In genomic region chr13:20101467-20102316, GRCh38 we compare ENCODE assay signal across 22 cellular contexts. TPM values are rescaled to one million over a fixed set of nuclear protein-coding genes. Genes with fewer than 3 reads are reported as not detected.
DNase-seq lines count a peak whose midpoint lies in the region; FAIRE-seq and TF ChIP-seq lines count a peak whose summit lies in the region.
"Had no signal": no experiment of that assay in that cellular context is flagged by ENCODE, and none has a peak within 500 bp of the region (broad histone marks: within the 10 kb centered on the region; RNA-seq: fewer than 3 reads in every experiment).

No MANE protein-coding gene starts in this region.

- H3K27ac ChIP-seq in H1 (ENCODE audit: low read depth, low read length) = no peak overlapping the region
- H3K27ac ChIP-seq in kidney (ENCODE audit: low read depth in 2 of 2, low read length in 2 of 2) = no peak overlapping the region
- H3K27ac ChIP-seq: 22Rv1, transverse colon had no signal

- 88% methylated on average over 8 of the region's 8 CpGs; no CpG with 5 or more reads in 1 of the 2 experiments for WGBS in H1 (ENCODE audit: extremely low coverage in 1 of 2, insufficient coverage in 1 of 2, insufficient read length in 1 of 2, insufficient replicate concordance in 2 of 2, low coverage in 1 of 2, low lambda C conversion rate in 2 of 2, missing lambda C conversion rate in 1 of 2), 2 experiments

- H3K4me3 ChIP-seq in H1 (ENCODE audit: extremely low read depth in 1 of 4, insufficient read depth in 2 of 4, low read depth in 3 of 4, low read length in 4 of 4) (no peak overlapping the region), kidney (ENCODE audit: low read length in 2 of 2) (no peak overlapping the region)
- H3K4me3 ChIP-seq: GM12878, transverse colon had no signal

- H4K5ac ChIP-seq in H1 (ENCODE audit: insufficient read length, low read depth, low read length) = no peak overlapping the region

- no peak overlapping the region for H3K9ac ChIP-seq in H1 (replicated peaks in 1 of 4; ENCODE audit: extremely low read depth in 1 of 4, low read depth in 3 of 4, low read length in 3 of 4)
- no peak overlapping the region for H3K9ac ChIP-seq in kidney (ENCODE audit: low read length in 2 of 2)

- no peak overlapping the region for H3K4me2 ChIP-seq in H1 (ENCODE audit: insufficient read depth in 1 of 2, low read depth in 2 of 2, low read length in 2 of 2)

- no peak overlapping the region for H3K23ac ChIP-seq in H1 (ENCODE audit: insufficient read length)

- TF ChIP-seq CTCF in H1 (IDR thresholded peaks at IDR 0.05; ENCODE audit: control extremely low read depth in 1 of 3, insufficient read depth in 1 of 3, low read depth in 1 of 3, low read length in 3 of 3) (no peak), kidney (IDR thresholded peaks at IDR 0.05; ENCODE audit: borderline replicate concordance, extremely low read depth, insufficient read depth) (no peak)

- H2BK20ac ChIP-seq in H1 (ENCODE audit: low read length) = no peak overlapping the region

- H3K27me3 ChIP-seq in H1 (replicated peaks in 1 of 4; ENCODE audit: control insufficient read depth in 3 of 4, extremely low read depth in 1 of 4, insufficient read depth in 3 of 4, low read length in 3 of 4) = no peaks in the 10 kb centered on the region

- H2AK5ac ChIP-seq in H1 (ENCODE audit: low read depth, low read length) = no peak overlapping the region

- H3K79me2 ChIP-seq in H1 (ENCODE audit: control insufficient read depth in 1 of 2, insufficient read depth in 2 of 2, low read length in 2 of 2) = no peaks in the 10 kb centered on the region

- no peaks in the 10 kb centered on the region for H3K23me2 ChIP-seq in H1 (ENCODE audit: low read depth, low read length)

- H3K79me1 ChIP-seq in H1 (ENCODE audit: low read depth, low read length) = no peaks in the 10 kb centered on the region

- H2BK12ac ChIP-seq in H1 (ENCODE audit: low read depth, low read length) = no peak overlapping the region

- no peak overlapping the region for H2BK5ac ChIP-seq in H1 (ENCODE audit: low read depth, low read length)

- no peak overlapping the region for H3K56ac ChIP-seq in H1 (replicated peaks; ENCODE audit: insufficient read length, low read depth, low read length)

- FAIRE-seq in H1 (lab: Jason Lieb, UNC) (no peak), kidney (lab: Jason Lieb, UNC) (no peak)
- FAIRE-seq: GM12878, H54 had no signal

- H3K18ac ChIP-seq in H1 (ENCODE audit: extremely low read depth, low read length) = no peak overlapping the region

- no peak overlapping the region for H3K4ac ChIP-seq in H1 (replicated peaks; ENCODE audit: insufficient read length, low read depth, low read length)

- no peaks in the 10 kb centered on the region for H3K9me3 ChIP-seq in H1 (ENCODE audit: insufficient read depth in 2 of 2, low read depth in 1 of 2, low read length in 1 of 2)
- H3K9me3 ChIP-seq in kidney (ENCODE audit: control insufficient read depth in 1 of 2, low read length in 2 of 2) = no peaks in the 10 kb centered on the region
- H3K9me3 ChIP-seq: transverse colon had no signal

- DNase-seq in DMS79 treated with DMSO at 0.1 percent for 48 hours (lab: John Stamatoyannopoulos, UW) = peak; percentile 3
- no peak for DNase-seq in DMS79 (lab: John Stamatoyannopoulos, UW)
- peak; percentile 48 for DNase-seq in DMS153 (lab: John Stamatoyannopoulos, UW)
- peak; percentile 47 for DNase-seq in NCI-H2029 (lab: John Stamatoyannopoulos, UW)
- no peak for DNase-seq in H1 (ENCODE audit: low read depth in 1 of 2, low spot score in 2 of 2)
- DNase-seq in stimulated activated CD4-positive, alpha-beta T cell treated with anti-CD3 and anti-CD28 coated beads, Interleukin-4, amount 100 ng/mL, for 24 hours = no peak
- DNase-seq in kidney = no peak
- DNase-seq in UCSD-AML1 (lab: John Stamatoyannopoulos, UW; ENCODE audit: unreplicated experiment) = no peak
- DNase-seq: activated CD8-positive, alpha-beta T cell treated with anti-CD3 and anti-CD28 coated beads, Interleukin-2, amount 10 ng/mL, durations not matched to agents 7 days and 5 days; activated effector memory CD4-positive, alpha-beta T cell treated with anti-CD3 and anti-CD28 coated beads, Interleukin-2, amount 50 U/mL, for 16 hours; activated naive CD8-positive, alpha-beta T cell treated with anti-CD3 and anti-CD28 coated beads, Interleukin-2, amount 10 ng/mL, durations not matched to agents 7 days and 5 days; cerebellar nuclear complex; head of caudate nucleus; left cardiac atrium; NCI-H2081 treated with DMSO at 0.1 percent for 48 hours; NCI-H524 treated with DMSO at 0.1 percent for 48 hours; OCI-M1; T-helper 9 cell; transverse colon had no signal

- POLR2A ChIA-PET in H1 (lab: Charles Lee; ENCODE audit: partially characterized antibody) = interaction anchor here (0.6 to 1.3 kb wide), 2 partner anchors 17 to 131 kb away, joined by 4 to 5 read pairs; no protein-coding TSS in a partner anchor

- CTCF ChIA-PET in H1 (lab: Charles Lee; ENCODE audit: partially characterized antibody) = no interaction called here

- no peak overlapping the region for H2BK15ac ChIP-seq in H1 (ENCODE audit: low read length)

- H2BK120ac ChIP-seq in H1 (replicated peaks; ENCODE audit: low read depth, low read length) = no peak overlapping the region

- H4K8ac ChIP-seq in H1 (ENCODE audit: extremely low read depth, insufficient read depth, low read length) = no peak overlapping the region

- H3K4me1 ChIP-seq in H1 (replicated peaks in 1 of 4; ENCODE audit: control insufficient read depth in 3 of 4, insufficient read depth in 4 of 4, low read length in 3 of 4) (peaks cover 0 to 8% (median 2%) of the 10 kb centered on the region in 4 experiments; a peak in 4 of 7 replicates), kidney (ENCODE audit: control insufficient read depth in 1 of 2, insufficient read depth in 1 of 2, low read depth in 1 of 2, low read length in 2 of 2) (no peaks in the 10 kb centered on the region)
- H3K4me1 ChIP-seq: transverse colon had no signal

- no peak overlapping the region for H4K91ac ChIP-seq in H1 (replicated peaks; ENCODE audit: insufficient read length, low read length)

- intact Hi-C loops in kidney (cut with DNase I) = no loop called here

- TF ChIP-seq RAD21 in H1 (IDR thresholded peaks at IDR 0.05 in 1 of 2, conservative IDR thresholded peaks at IDR 0.05 in 1 of 2; ENCODE audit: low read depth in 2 of 2, low read length in 2 of 2) = no peak

- no peaks in the 10 kb centered on the region for H4K20me1 ChIP-seq in H1 (replicated peaks in 1 of 2; ENCODE audit: control insufficient read depth in 1 of 2, insufficient read depth in 2 of 2, low read length in 2 of 2)

- H3K36me3 ChIP-seq in H1 (ENCODE audit: control insufficient read depth in 2 of 4, insufficient read depth in 4 of 4, low read length in 3 of 4) (no peaks in the 10 kb centered on the region), kidney (ENCODE audit: control insufficient read depth in 1 of 2, insufficient read depth in 2 of 2, low read length in 2 of 2) (no peaks in the 10 kb centered on the region)
- H3K36me3 ChIP-seq: transverse colon had no signal

- peak overlapping the region; percentile 96; the same call in 1 of the 2 replicates for H2AFZ ChIP-seq in H1 (ENCODE audit: low read length)

- H3K14ac ChIP-seq in H1 (ENCODE audit: insufficient read length) = no peak overlapping the region

- TF ChIP-seq POLR2A in H1 (IDR thresholded peaks at IDR 0.05; ENCODE audit: control extremely low read depth in 1 of 2, low read depth in 2 of 2, low read length in 2 of 2) = no peak

- no peak for TF ChIP-seq EP300 in H1 (IDR thresholded peaks at IDR 0.05; ENCODE audit: borderline replicate concordance in 1 of 2, low read depth in 2 of 2, low read length in 2 of 2)

TF ChIP-seq in H1, 55 proteins besides CTCF, POLR2A, EP300 and RAD21:
- no peak for TF ChIP-seq TAF1 (IDR thresholded peaks at IDR 0.05; ENCODE audit: low read depth, low read length)
- TF ChIP-seq KDM4A (IDR thresholded peaks at IDR 0.05; ENCODE audit: low read depth, low read length, severe bottlenecking) = no peak
- TF ChIP-seq BACH1 (IDR thresholded peaks at IDR 0.05; ENCODE audit: low read length) = no peak
- TF ChIP-seq SIN3A (conservative IDR thresholded peaks at IDR 0.05 in 1 of 2, IDR thresholded peaks at IDR 0.05 in 1 of 2; ENCODE audit: low read depth in 1 of 2, low read length in 2 of 2) = no peak
- TF ChIP-seq MAFK (IDR thresholded peaks at IDR 0.05; ENCODE audit: low read depth, low read length) = no peak

RNA-seq across cellular contexts. Expression of gene GJA3, which starts 59.2 kb away (rescaled TPM):
- 0.48 and 0.60 TPM in 2 replicates for total RNA-seq in H1 (2021; fragmentation: NEBNext Ultra II Directional; extraction: Animal tissue kit (Norgen Biotek cat#: 25700))
- polyA plus RNA-seq in H1 (2011; rRNA removed) (0.12 and 0.16 TPM in 2 replicates), kidney (ENCODE audit: insufficient read depth, low read depth, low replicate concordance) (1.1 TPM)
- polyA plus RNA-seq in H1 (2011; cell fraction: cytosol; rRNA removed) = 0.22 TPM
- polyA plus RNA-seq in H1 (2011; cell fraction: nucleus; rRNA removed) = 0.19 TPM
- polyA plus RNA-seq in H1 (2012, experiment 1 of 2) = 0.29 to 0.37 TPM (median 0.35 TPM) in 4 replicates
- polyA plus RNA-seq in H1 (2012, experiment 2 of 2) = 0.14 TPM
- 0.49 TPM for polyA plus RNA-seq in H1 (2013, experiment 1 of 2)
- 0.63 TPM for polyA plus RNA-seq in H1 (2013, experiment 2 of 2)
- polyA minus RNA-seq in H1 (2011; rRNA and poly(A)+ RNA removed) = 0.25 and 0.29 TPM in 2 replicates
- polyA minus RNA-seq in H1 (2011; cell fraction: cytosol; rRNA and poly(A)+ RNA removed) = not detected
- polyA minus RNA-seq in H1 (2011; cell fraction: nucleus; rRNA and poly(A)+ RNA removed) = 0.30 TPM
- total RNA-seq in kidney = 0.16 TPM

Comparison
In these comparisons a context has a peak if more than half of its experiments do, and no peak if none do; other contexts are left out.
1. DNase-seq: peak in DMS79 treated with DMSO at 0.1 percent for 48 hours (single experiment), DMS153 (single experiment) and NCI-H2029 (single experiment); none in DMS79 (single experiment), H1 (0 of 2), stimulated activated CD4-positive, alpha-beta T cell treated with anti-CD3 and anti-CD28 coated beads, Interleukin-4, amount 100 ng/mL, for 24 hours (single experiment), kidney (single experiment) and UCSD-AML1 (single experiment).